ENCODE assay signal across 15 cellular contexts in genomic region chr12:53176750-53177149, GRCh38.
DNase-seq lines count a peak whose midpoint lies in the region; TF ChIP-seq lines count a peak whose summit lies in the region.
"Had no signal": no experiment of that assay in that cellular context is flagged by ENCODE, and none has a peak within 500 bp of the region (broad histone marks: within the 10 kb centered on the region; RNA-seq: fewer than 3 reads in every experiment).

No MANE protein-coding gene starts in this region.

- no peak for TF ChIP-seq CTCF in C4-2B (conservative IDR thresholded peaks at IDR 0.05)
- TF ChIP-seq CTCF in VCaP (conservative IDR thresholded peaks at IDR 0.05) = no peak

- DNase-seq in activated CD8-positive, alpha-beta memory T cell treated with anti-CD3 and anti-CD28 coated beads for 24 hours = peak; percentile 17
- no peak for DNase-seq in activated CD8-positive, alpha-beta memory T cell treated with anti-CD3 and anti-CD28 coated beads, Interleukin-2, amount 50 U/mL, for 48 hours
- DNase-seq in GDM1 (lab: John Stamatoyannopoulos, UW) (no peak), NCI-H1092 treated with DMSO at 0.1 percent for 48 hours (lab: John Stamatoyannopoulos, UW) (no peak)
- DNase-seq: 8988T; C1 segment of cervical spinal cord; CD4-positive, CD25-positive, alpha-beta regulatory T cell; CD8-positive, alpha-beta memory T cell; DMS 273 treated with DMSO at 0.1 percent for 48 hours; DMS79; EL; GF-D8; HCEC 1CT had no signal

- H3K27ac ChIP-seq in C4-2B (peak overlapping the region; percentile 51), VCaP (peak overlapping the region; percentile 59)
